Comparison of ENCODE assay signal across 15 cellular contexts in genomic region chr17:79833744-79834574, GRCh38. TPM values are rescaled to one million over a fixed set of nuclear protein-coding genes. Genes with fewer than 3 reads are reported as not detected.
DNase-seq lines count a peak whose midpoint lies in the region; ATAC-seq and TF ChIP-seq lines count a peak whose summit lies in the region.
"Had no signal": no experiment of that assay in that cellular context is flagged by ENCODE, and none has a peak within 500 bp of the region (broad histone marks: within the 10 kb centered on the region; RNA-seq: fewer than 3 reads in every experiment).

No MANE protein-coding gene starts in this region.

- 63% methylated on average over 53 of the region's 83 CpGs for WGBS in hepatocyte (ENCODE audit: low lambda C conversion rate, missing lambda C conversion rate)
- WGBS in neuronal stem cell (ENCODE audit: extremely low coverage in 2 of 2, insufficient read length in 2 of 2, insufficient replicate concordance in 1 of 2), 2 donors, result no CpG with 5 or more reads among the region's 83 CpGs

- peak overlapping the region; percentile 9 for H4K8ac ChIP-seq in neuronal stem cell (ENCODE audit: low read depth, low read length)

- H3K27ac ChIP-seq in PC-9 (no peak overlapping the region), hepatocyte (no peak overlapping the region), neuronal stem cell (replicated peaks; ENCODE audit: low read length) (no peak overlapping the region)

- peak overlapping the region; percentile 99 for H2AK5ac ChIP-seq in neuronal stem cell (ENCODE audit: low read depth, low read length)

- H2BK12ac ChIP-seq in neuronal stem cell (ENCODE audit: low read length), result peak overlapping the region; percentile 87

- H3K4me3 Mint-ChIP-seq in Caco-2 (ENCODE audit: unreplicated experiment), result no peak overlapping the region
- H3K4me3 Mint-ChIP-seq: activated B cell treated with CpG ODN at 0.5 μM for 24 hours; T-helper 1 cell treated with Interleukin-12 subunit alpha and Interleukin-12 subunit beta and Interleukin-4 antibody, amounts not matched to agents 30 μg/mL and 1 μg/mL, for 36 hours had no signal

- H3K9me3 ChIP-seq in Caco-2 (no peaks in the 10 kb centered on the region), PC-9 (ENCODE audit: insufficient read depth, low read depth) (no peaks in the 10 kb centered on the region), hepatocyte (ENCODE audit: low read depth) (no peaks in the 10 kb centered on the region), neuronal stem cell (replicated peaks in 1 of 2; ENCODE audit: control insufficient read depth in 2 of 2, insufficient read depth in 1 of 2, low read depth in 1 of 2, low read length in 2 of 2) (no peaks in the 10 kb centered on the region)

- DNase-seq in Caco-2, result no peak
- no peak for DNase-seq in PC-9
- DNase-seq in hepatocyte (ENCODE audit: low spot score), result no peak
- DNase-seq in neuronal stem cell (ENCODE audit: low spot score), result no peak
- no peak for DNase-seq in stimulated activated naive CD4-positive, alpha-beta T cell treated with Interleukin-2 at 50 U/mL for 16 hours (lab: John Stamatoyannopoulos, UW)
- DNase-seq: IMR-90; left ventricle myocardium superior; NCI-H1930; Right ventricle myocardium superior; stimulated activated CD4-positive, alpha-beta T cell treated with anti-CD3 and anti-CD28 coated beads, Interleukin-4, amount 100 ng/mL, for 1 hour had no signal

- H3K36me3 ChIP-seq in Caco-2 (ENCODE audit: control insufficient read depth, insufficient read depth, low read length) (peaks cover 5% of the 10 kb centered on the region), PC-9 (ENCODE audit: low read depth) (no peaks in the 10 kb centered on the region), hepatocyte (replicated peaks; ENCODE audit: insufficient read depth, low read depth) (no peaks in the 10 kb centered on the region), neuronal stem cell (replicated peaks in 1 of 2; ENCODE audit: control insufficient read depth in 2 of 2, insufficient read depth in 2 of 2, low read length in 2 of 2) (peaks cover 0 to 51% of the 10 kb centered on the region in 2 donors)

- no peak for ATAC-seq in GM21381 (IDR thresholded peaks at IDR 0.05; ENCODE audit: unreplicated experiment)
- ATAC-seq in HG03135 (IDR thresholded peaks at IDR 0.05; ENCODE audit: unreplicated experiment), result no peak
- ATAC-seq: left ventricle myocardium superior had no signal

- TF ChIP-seq CTCF in Caco-2 (IDR thresholded peaks at IDR 0.05; ENCODE audit: insufficient read depth in 1 of 2, low read depth in 1 of 2, low read length in 1 of 2, severe bottlenecking in 1 of 2, unreplicated experiment in 1 of 2), result no peak
- TF ChIP-seq CTCF in PC-9 (conservative IDR thresholded peaks at IDR 0.05), result no peak
- TF ChIP-seq CTCF in hepatocyte (IDR thresholded peaks at IDR 0.05; ENCODE audit: poor library complexity), result no peak

- H3K23ac ChIP-seq in neuronal stem cell (ENCODE audit: low read depth, low read length, poor library complexity), result peak overlapping the region; percentile 97

- H2BK15ac ChIP-seq in neuronal stem cell (ENCODE audit: low read length), result peak overlapping the region; percentile 92

- H3K18ac ChIP-seq in neuronal stem cell (ENCODE audit: low read length), result peak overlapping the region; percentile 95

- peaks cover 20% of the 10 kb centered on the region; the same call in 1 of the 2 replicates for H3F3A ChIP-seq in PC-9 (ENCODE audit: insufficient read depth, low read depth)

- H3K79me1 ChIP-seq in neuronal stem cell (ENCODE audit: low read depth, low read length), result peaks cover 3% of the 10 kb centered on the region

- no peaks in the 10 kb centered on the region for H3K27me3 ChIP-seq in Caco-2 (replicated peaks; ENCODE audit: control insufficient read depth, insufficient read depth, low read length)
- H3K27me3 ChIP-seq in PC-9 (ENCODE audit: insufficient read depth, low read depth), result no peaks in the 10 kb centered on the region
- H3K27me3 ChIP-seq in hepatocyte, result no peaks in the 10 kb centered on the region
- H3K27me3 ChIP-seq in neuronal stem cell (ENCODE audit: control insufficient read depth in 3 of 3, insufficient read depth in 3 of 3, low read depth in 1 of 3, low read length in 3 of 3), result peaks cover 0 to 49% (median 15%) of the 10 kb centered on the region in 3 experiments

- peak overlapping the region; percentile 36 for H2BK5ac ChIP-seq in neuronal stem cell (ENCODE audit: low read length)

- peaks cover 7% of the 10 kb centered on the region for H3K4me1 Mint-ChIP-seq in Caco-2 (ENCODE audit: low read depth, unreplicated experiment)

- H2BK120ac ChIP-seq in neuronal stem cell (ENCODE audit: low read depth, low read length), result peak overlapping the region; percentile 38

- no peaks in the 10 kb centered on the region for H3K9me3 Mint-ChIP-seq in Caco-2 (ENCODE audit: unreplicated experiment)
- H3K9me3 Mint-ChIP-seq: activated B cell treated with CpG ODN at 0.5 μM for 24 hours; T-helper 1 cell treated with Interleukin-12 subunit alpha and Interleukin-12 subunit beta and Interleukin-4 antibody, amounts not matched to agents 30 μg/mL and 1 μg/mL, for 36 hours had no signal

- H3K4me3 ChIP-seq in Caco-2 (ENCODE audit: low read depth, low read length) (no peak overlapping the region), PC-9 (no peak overlapping the region), hepatocyte (no peak overlapping the region), neuronal stem cell (ENCODE audit: low read length in 2 of 2) (no peak overlapping the region)

- H3K79me2 ChIP-seq in PC-9 (ENCODE audit: low read depth) (peaks cover 53% of the 10 kb centered on the region), hepatocyte (peaks cover 43% of the 10 kb centered on the region)

- CTCF ChIA-PET in Caco-2 (lab: Charles Lee) (interaction anchor here (1.0 kb wide), 1 partner anchor 22 kb away, joined by 3 read pairs; no protein-coding TSS in a partner anchor), PC-9 (lab: Charles Lee) (interaction anchor here (1.0 kb wide), 1 partner anchor 24 kb away, joined by 5 read pairs; no protein-coding TSS in a partner anchor)

- peak overlapping the region; percentile 80 for H3K9ac ChIP-seq in neuronal stem cell (ENCODE audit: low read depth, low read length, poor library complexity)

- peaks cover 23% of the 10 kb centered on the region for H4K20me1 ChIP-seq in PC-9 (ENCODE audit: insufficient read depth)
- peaks cover 66% of the 10 kb centered on the region for H4K20me1 ChIP-seq in hepatocyte (ENCODE audit: insufficient read depth, poor library complexity, severe bottlenecking)

- intact Hi-C loops in Caco-2 (cut with micrococcal nuclease; ENCODE audit: unreplicated experiment), result no loop called here
- intact Hi-C loops in PC-9 (cut with micrococcal nuclease; ENCODE audit: unreplicated experiment), result no loop called here

- BruUV-seq in Caco-2 (replicated peaks; lab: Mats Ljungman, UMichigan), result no TSS peak
- no TSS peak for BruUV-seq in PC-9 (replicated peaks; lab: Mats Ljungman, UMichigan)

- H3K4me1 ChIP-seq in Caco-2 (peaks cover 40% of the 10 kb centered on the region), PC-9 (replicated peaks; ENCODE audit: insufficient read depth) (peaks cover 41% of the 10 kb centered on the region), hepatocyte (ENCODE audit: insufficient read depth) (peaks cover 39% of the 10 kb centered on the region), neuronal stem cell (ENCODE audit: control insufficient read depth in 2 of 2, insufficient read depth in 1 of 2, low read depth in 1 of 2, low read length in 2 of 2) (peaks cover 33 to 47% of the 10 kb centered on the region in 2 donors)

- no peaks in the 10 kb centered on the region for H3K27me3 Mint-ChIP-seq in Caco-2 (ENCODE audit: insufficient read depth, unreplicated experiment)
- H3K27me3 Mint-ChIP-seq: activated B cell treated with CpG ODN at 0.5 μM for 24 hours; activated naive CD8-positive, alpha-beta T cell had no signal

- peaks cover 87% of the 10 kb centered on the region for H3K36me3 Mint-ChIP-seq in Caco-2 (ENCODE audit: insufficient read depth, unreplicated experiment)

- H3K4me2 ChIP-seq in PC-9 (peak overlapping the region; percentile 73), hepatocyte (peak overlapping the region; percentile 81), neuronal stem cell (ENCODE audit: insufficient read depth, low read length, poor library complexity, severe bottlenecking) (peak overlapping the region; percentile 32)

- H3K27ac Mint-ChIP-seq in Caco-2 (ENCODE audit: unreplicated experiment), result peak overlapping the region; percentile 45
- H3K27ac Mint-ChIP-seq: activated B cell treated with CpG ODN at 0.5 μM for 24 hours; activated naive CD8-positive, alpha-beta T cell; T-helper 1 cell treated with Interleukin-12 subunit alpha and Interleukin-12 subunit beta and Interleukin-4 antibody, amounts not matched to agents 30 μg/mL and 1 μg/mL, for 36 hours had no signal

- no peak overlapping the region for H4K91ac ChIP-seq in neuronal stem cell (ENCODE audit: low read depth, low read length, poor library complexity)

- H3K4ac ChIP-seq in neuronal stem cell (ENCODE audit: low read length), result no peak overlapping the region

- H2AFZ ChIP-seq in PC-9, result no peak overlapping the region
- H2AFZ ChIP-seq in hepatocyte, result no peak overlapping the region
- H2AFZ ChIP-seq in neuronal stem cell (ENCODE audit: low read length), result no peak overlapping the region

- H3K14ac ChIP-seq in neuronal stem cell (ENCODE audit: low read length), result no peak overlapping the region

- POLR2A ChIA-PET in Caco-2 (lab: Charles Lee), result interaction anchor here (0.6 to 0.7 kb wide), 2 partner anchors 89 to 160 kb away, joined by 4 read pairs; no protein-coding TSS in a partner anchor
- POLR2A ChIA-PET in PC-9 (lab: Charles Lee; ENCODE audit: unreplicated experiment), result interaction anchor here (0.6 to 0.7 kb wide), 2 partner anchors 24 to 69 kb away, joined by 3 read pairs; no protein-coding TSS in a partner anchor

- H3K9me2 ChIP-seq in PC-9 (ENCODE audit: insufficient read depth) (no peaks in the 10 kb centered on the region), hepatocyte (replicated peaks; ENCODE audit: insufficient read depth) (no peaks in the 10 kb centered on the region)

RNA-seq across cellular contexts. Expression of gene CBX4, which starts 5.3 kb away (rescaled TPM):
- total RNA-seq in Caco-2 (2022) (90.8 and 114 TPM in 2 replicates), PC-9 (2021) (32.0 and 33.1 TPM in 2 replicates), hepatocyte (49.6 and 56.1 TPM in 2 replicates)
- 74.3 and 86.7 TPM in 2 replicates for polyA plus RNA-seq in hepatocyte
- polyA plus RNA-seq in neuronal stem cell (2013, experiment 1 of 2), result 10.0 TPM
- polyA plus RNA-seq in neuronal stem cell (2013, experiment 2 of 2), result 10.0 TPM

RNA-seq across cellular contexts. Expression of gene CBX8, which starts 37.1 kb away (rescaled TPM):
- total RNA-seq in Caco-2 (2022) (34.3 and 36.6 TPM in 2 replicates), PC-9 (2021) (14.2 and 15.5 TPM in 2 replicates), hepatocyte (4.3 and 8.6 TPM in 2 replicates)
- 6.5 and 8.3 TPM in 2 replicates for polyA plus RNA-seq in hepatocyte
- 5.5 TPM for polyA plus RNA-seq in neuronal stem cell (2013, experiment 1 of 2)
- polyA plus RNA-seq in neuronal stem cell (2013, experiment 2 of 2), result 5.0 TPM

RNA-seq across cellular contexts. Expression of gene CBX2, which starts 56.0 kb away (rescaled TPM):
- 50.0 and 52.8 TPM in 2 replicates for total RNA-seq in Caco-2 (2022)
- total RNA-seq in PC-9 (2021), result 30.4 and 32.6 TPM in 2 replicates
- 11.8 and 16.3 TPM in 2 replicates for total RNA-seq in hepatocyte
- 8.6 and 11.6 TPM in 2 replicates for polyA plus RNA-seq in hepatocyte
- 72.5 TPM for polyA plus RNA-seq in neuronal stem cell (2013, experiment 1 of 2)
- polyA plus RNA-seq in neuronal stem cell (2013, experiment 2 of 2), result 70.8 TPM
